Comparison of ENCODE assay signal across 1 cellular context in the genomic region with DNA sequence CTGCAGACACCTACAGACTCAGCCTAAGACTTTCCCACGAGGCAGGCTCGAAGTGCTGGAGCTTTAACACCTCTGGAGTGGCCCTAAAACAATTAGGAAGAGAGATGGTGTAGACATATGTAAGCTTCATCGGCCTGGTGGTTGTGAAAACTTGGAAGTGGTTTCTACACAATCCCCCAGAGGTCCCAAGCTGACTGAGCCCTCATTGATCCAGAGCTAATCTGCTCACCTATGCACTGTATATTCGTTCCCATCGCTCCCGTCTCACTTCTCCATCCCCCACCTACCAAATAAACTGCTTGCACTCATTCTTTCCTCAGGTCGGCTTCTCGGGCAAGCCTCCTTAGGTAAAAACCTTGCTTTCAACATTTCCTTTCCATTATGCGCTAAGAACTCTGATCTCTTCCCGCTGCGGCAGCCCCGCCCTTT.
TF ChIP-seq lines count a peak whose summit lies in the region.

No MANE protein-coding gene starts in this region.

TF ChIP-seq in A549, 52 proteins besides CTCF, POLR2A, EP300 and RAD21:
- no peak for TF ChIP-seq ZFP36 (IDR thresholded peaks at IDR 0.05; ENCODE audit: borderline replicate concordance, partially characterized antibody)
- TF ChIP-seq RCOR1 (IDR thresholded peaks at IDR 0.05; ENCODE audit: low read depth, low read length) = no peak
- no peak for TF ChIP-seq NFE2L2 (conservative IDR thresholded peaks at IDR 0.05; ENCODE audit: low read length)
- TF ChIP-seq RFX5 (IDR thresholded peaks at IDR 0.05) = no peak
- TF ChIP-seq, protein P1, sequence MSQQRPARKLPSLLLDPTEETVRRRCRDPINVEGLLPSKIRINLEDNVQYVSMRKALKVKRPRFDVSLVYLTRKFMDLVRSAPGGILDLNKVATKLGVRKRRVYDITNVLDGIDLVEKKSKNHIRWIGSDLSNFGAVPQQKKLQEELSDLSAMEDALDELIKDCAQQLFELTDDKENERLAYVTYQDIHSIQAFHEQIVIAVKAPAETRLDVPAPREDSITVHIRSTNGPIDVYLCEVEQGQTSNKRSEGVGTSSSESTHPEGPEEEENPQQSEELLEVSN (IDR thresholded peaks at IDR 0.05; ENCODE audit: borderline replicate concordance, low read depth) = no peak
- TF ChIP-seq CHD2 (IDR thresholded peaks at IDR 0.05; ENCODE audit: low read length, partially characterized antibody) = no peak
- TF ChIP-seq CEBPB (IDR thresholded peaks at IDR 0.05) = no peak
- TF ChIP-seq KDM5A (IDR thresholded peaks at IDR 0.05) = no peak
- no peak for TF ChIP-seq GATA3 (IDR thresholded peaks at IDR 0.05; ENCODE audit: borderline replicate concordance)
- TF ChIP-seq MYC (IDR thresholded peaks at IDR 0.05; ENCODE audit: borderline replicate concordance, low read length) = no peak
- TF ChIP-seq EHF (CRISPR knock-in tag; IDR thresholded peaks at IDR 0.05) = no peak
- TF ChIP-seq ZSCAN20 (CRISPR knock-in tag; IDR thresholded peaks at IDR 0.05) = no peak
- TF ChIP-seq, protein P2, sequence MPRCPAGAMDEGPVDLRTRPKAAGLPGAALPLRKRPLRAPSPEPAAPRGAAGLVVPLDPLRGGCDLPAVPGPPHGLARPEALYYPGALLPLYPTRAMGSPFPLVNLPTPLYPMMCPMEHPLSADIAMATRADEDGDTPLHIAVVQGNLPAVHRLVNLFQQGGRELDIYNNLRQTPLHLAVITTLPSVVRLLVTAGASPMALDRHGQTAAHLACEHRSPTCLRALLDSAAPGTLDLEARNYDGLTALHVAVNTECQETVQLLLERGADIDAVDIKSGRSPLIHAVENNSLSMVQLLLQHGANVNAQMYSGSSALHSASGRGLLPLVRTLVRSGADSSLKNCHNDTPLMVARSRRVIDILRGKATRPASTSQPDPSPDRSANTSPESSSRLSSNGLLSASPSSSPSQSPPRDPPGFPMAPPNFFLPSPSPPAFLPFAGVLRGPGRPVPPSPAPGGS (IDR thresholded peaks at IDR 0.05) = no peak
- TF ChIP-seq, protein P3, sequence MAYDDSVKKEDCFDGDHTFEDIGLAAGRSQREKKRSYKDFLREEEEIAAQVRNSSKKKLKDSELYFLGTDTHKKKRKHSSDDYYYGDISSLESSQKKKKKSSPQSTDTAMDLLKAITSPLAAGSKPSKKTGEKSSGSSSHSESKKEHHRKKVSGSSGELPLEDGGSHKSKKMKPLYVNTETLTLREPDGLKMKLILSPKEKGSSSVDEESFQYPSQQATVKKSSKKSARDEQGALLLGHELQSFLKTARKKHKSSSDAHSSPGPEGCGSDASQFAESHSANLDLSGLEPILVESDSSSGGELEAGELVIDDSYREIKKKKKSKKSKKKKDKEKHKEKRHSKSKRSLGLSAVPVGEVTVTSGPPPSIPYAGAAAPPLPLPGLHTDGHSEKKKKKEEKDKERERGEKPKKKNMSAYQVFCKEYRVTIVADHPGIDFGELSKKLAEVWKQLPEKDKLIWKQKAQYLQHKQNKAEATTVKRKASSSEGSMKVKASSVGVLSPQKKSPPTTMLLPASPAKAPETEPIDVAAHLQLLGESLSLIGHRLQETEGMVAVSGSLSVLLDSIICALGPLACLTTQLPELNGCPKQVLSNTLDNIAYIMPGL (CRISPR knock-in tag; IDR thresholded peaks at IDR 0.05; ENCODE audit: borderline replicate concordance) = no peak
- TF ChIP-seq ESRRA (IDR thresholded peaks at IDR 0.05; ENCODE audit: borderline replicate concordance, low read length) = no peak
- no peak for TF ChIP-seq NR3C1 (IDR thresholded peaks at IDR 0.05)
- no peak for TF ChIP-seq CBX2 (IDR thresholded peaks at IDR 0.05; ENCODE audit: borderline replicate concordance, low read depth)
- TF ChIP-seq MAZ (IDR thresholded peaks at IDR 0.05; ENCODE audit: borderline replicate concordance, low read depth, low read length) = no peak
- TF ChIP-seq, protein P4, sequence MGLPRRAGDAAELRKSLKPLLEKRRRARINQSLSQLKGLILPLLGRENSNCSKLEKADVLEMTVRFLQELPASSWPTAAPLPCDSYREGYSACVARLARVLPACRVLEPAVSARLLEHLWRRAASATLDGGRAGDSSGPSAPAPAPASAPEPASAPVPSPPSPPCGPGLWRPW (IDR thresholded peaks at IDR 0.05) = no peak
